15 cellular contexts compared by ENCODE assay signal in genomic region chr2:12284487-12284886, GRCh38.
DNase-seq lines count a peak whose midpoint lies in the region; ATAC-seq and TF ChIP-seq lines count a peak whose summit lies in the region.
"Had no signal": no experiment of that assay in that cellular context is flagged by ENCODE, and none has a peak within 500 bp of the region (broad histone marks: within the 10 kb centered on the region; RNA-seq: fewer than 3 reads in every experiment).

No MANE protein-coding gene starts in this region.

- H3K4me3 ChIP-seq in foreskin fibroblast (ENCODE audit: low read depth in 1 of 2, low read length in 2 of 2) (no peak overlapping the region), spleen (no peak overlapping the region)

- H3K27me3 ChIP-seq in spleen (replicated peaks in 1 of 7), result no peaks in the 10 kb centered on the region

- TF ChIP-seq CTCF in foreskin fibroblast (IDR thresholded peaks at IDR 0.05; ENCODE audit: low read depth, low read length) (no peak), spleen (IDR thresholded peaks at IDR 0.05 in 8 of 11, conservative IDR thresholded peaks at IDR 0.05 in 3 of 11) (no peak)

- intact Hi-C loops in spleen (cut with DNase I; ENCODE audit: low total_unique reads), result no loop called here

- H3K9me3 ChIP-seq in spleen, result no peaks in the 10 kb centered on the region

- no peaks in the 10 kb centered on the region for H3K27me3 Mint-ChIP-seq in activated T-helper 17 cell treated with anti-CD3 and anti-CD28 coated beads, Interleukin-2, amount 50 U/mL, for 72 hours

- no peak for TF ChIP-seq POLR2A in spleen (IDR thresholded peaks at IDR 0.05)

- DNase-seq in Daoy (ENCODE audit: low read depth) (peak; percentile 49), HT1080 (ENCODE audit: low read depth) (peak; percentile 65), foreskin fibroblast (peak; percentile 54 to 69), glomerular visceral epithelial cell (ENCODE audit: extremely low spot score) (no peak), spleen (no peak)
- DNase-seq: activated CD4-positive, alpha-beta T cell treated with anti-CD3 and anti-CD28 coated beads, Interleukin-2, amount 50 U/mL, for 4 hours; hippocampal formation; NCI-H1694; NCI-H524 treated with DMSO at 0.1 percent for 48 hours; RPMI8226; stimulated activated CD4-positive, alpha-beta T cell treated with anti-CD3 and anti-CD28 coated beads, Interleukin-2, amount 100 ng/mL, for 48 hours had no signal

- H3K4me3 Mint-ChIP-seq in activated T-helper 17 cell treated with anti-CD3 and anti-CD28 coated beads, Interleukin-2, amount 50 U/mL, for 72 hours, result no peak overlapping the region
- H3K4me3 Mint-ChIP-seq: T-helper 2 cell treated with Interferon-gamma antibody and Interleukin-4, amounts not matched to agents 5 μg/mL and 100 μg/mL, for 36 hours had no signal

- peaks cover 0 to 24% (median 9%) of the 10 kb centered on the region in 6 donors for H3K4me1 ChIP-seq in spleen

- H3K27ac ChIP-seq in spleen, result no peak overlapping the region

- WGBS in spleen, 5 donors, result 72 to 92% (median 84%) methylated on average over 2 of the region's 2 CpGs

- peaks cover 7% of the 10 kb centered on the region for H3K4me1 Mint-ChIP-seq in activated T-helper 17 cell treated with anti-CD3 and anti-CD28 coated beads, Interleukin-2, amount 50 U/mL, for 72 hours

- ATAC-seq in activated T-helper 17 cell treated with anti-CD3 and anti-CD28 coated beads, Interleukin-2, amount 50 U/mL, for 72 hours (replicated peaks), result peak; percentile 81
- ATAC-seq in HG03439 (IDR thresholded peaks at IDR 0.05; ENCODE audit: unreplicated experiment), result no peak
- ATAC-seq: left lobe of liver had no signal

- no peak overlapping the region for H3K27ac Mint-ChIP-seq in activated T-helper 17 cell treated with anti-CD3 and anti-CD28 coated beads, Interleukin-2, amount 50 U/mL, for 72 hours
- H3K27ac Mint-ChIP-seq: T-helper 2 cell treated with Interferon-gamma antibody and Interleukin-4, amounts not matched to agents 5 μg/mL and 100 μg/mL, for 36 hours had no signal

- H3K36me3 ChIP-seq in spleen, result no peaks in the 10 kb centered on the region

- no peaks in the 10 kb centered on the region for H3K36me3 Mint-ChIP-seq in activated T-helper 17 cell treated with anti-CD3 and anti-CD28 coated beads, Interleukin-2, amount 50 U/mL, for 72 hours (ENCODE audit: low read depth)

- H3K9me3 Mint-ChIP-seq in activated T-helper 17 cell treated with anti-CD3 and anti-CD28 coated beads, Interleukin-2, amount 50 U/mL, for 72 hours, result no peaks in the 10 kb centered on the region
- H3K9me3 Mint-ChIP-seq: T-helper 2 cell treated with Interferon-gamma antibody and Interleukin-4, amounts not matched to agents 5 μg/mL and 100 μg/mL, for 36 hours had no signal

Comparison
In these comparisons a context has a peak if more than half of its experiments do, and no peak if none do; other contexts are left out.
1. DNase-seq: peak in Daoy (single experiment), HT1080 (single experiment) and foreskin fibroblast (2 of 2); none in glomerular visceral epithelial cell (single experiment) and spleen (single experiment).